Comparison of ENCODE assay signal across 5 cellular contexts in the genomic region with DNA sequence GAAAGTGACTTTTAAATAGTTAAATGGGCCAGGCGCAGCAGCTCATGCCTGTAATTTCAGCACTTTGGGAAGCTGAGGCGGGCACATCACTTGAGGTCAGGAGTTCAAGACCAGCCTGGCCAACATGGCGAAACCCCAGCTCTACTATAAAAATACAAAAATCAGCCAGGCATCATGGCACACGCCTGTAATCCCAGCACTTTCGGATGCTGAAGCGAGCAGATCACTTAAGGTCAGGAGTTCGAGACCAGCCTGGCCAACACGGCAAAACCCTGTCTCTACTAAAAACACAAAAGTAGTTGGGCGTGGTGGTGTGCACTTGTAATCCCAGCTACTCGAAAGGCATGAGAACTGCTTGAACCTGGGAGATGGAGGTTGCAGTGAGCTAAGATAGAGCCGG. TPM values are rescaled to one million over a fixed set of nuclear protein-coding genes. Genes with fewer than 3 reads are reported as not detected.
DNase-seq lines count a peak whose midpoint lies in the region; FAIRE-seq and TF ChIP-seq lines count a peak whose summit lies in the region.
"Not testable (repeated sequence)": the region's sequence is repeated elsewhere in the genome, so short reads cannot be mapped to it uniquely, and the experiment has no call there.

No MANE protein-coding gene starts in this region.

- not testable (repeated sequence) for FAIRE-seq in GM12892 (lab: Jason Lieb, UNC)

- H4K20me1 ChIP-seq in smooth muscle cell (ENCODE audit: low read depth) = peaks cover 93% of the 10 kb centered on the region

- not testable (repeated sequence) for TF ChIP-seq CTCF in RWPE1 (conservative IDR thresholded peaks at IDR 0.05; ENCODE audit: low read depth); smooth muscle cell (IDR thresholded peaks at IDR 0.05; ENCODE audit: borderline replicate concordance, insufficient read depth, poor library complexity, severe bottlenecking)

- H3K9ac ChIP-seq in smooth muscle cell (ENCODE audit: low read depth) = not testable (repeated sequence)

- not testable (repeated sequence) for H3K27me3 ChIP-seq in smooth muscle cell (ENCODE audit: low read depth)

- H3K27ac Mint-ChIP-seq in activated naive CD4-positive, alpha-beta T cell treated with anti-CD3 and anti-CD28 coated beads for 36 hours = peak overlapping the region; percentile 68
- H3K27ac Mint-ChIP-seq in immature natural killer cell = peak overlapping the region in 3 of 6 donors; percentile 7 to 50 (median 45)

- H3K27me3 Mint-ChIP-seq in activated naive CD4-positive, alpha-beta T cell treated with anti-CD3 and anti-CD28 coated beads for 36 hours (ENCODE audit: low read depth) = not testable (repeated sequence)
- H3K27me3 Mint-ChIP-seq in immature natural killer cell (ENCODE audit: low read depth in 3 of 3) = peaks cover 14 to 45% (median 41%) of the 10 kb centered on the region in 3 donors

- peaks cover 53% of the 10 kb centered on the region for H3K36me3 Mint-ChIP-seq in activated naive CD4-positive, alpha-beta T cell treated with anti-CD3 and anti-CD28 coated beads for 36 hours (ENCODE audit: low read depth)
- H3K36me3 Mint-ChIP-seq in immature natural killer cell = peaks cover 21 to 53% (median 41%) of the 10 kb centered on the region in 3 donors

- H3K9me3 Mint-ChIP-seq in activated naive CD4-positive, alpha-beta T cell treated with anti-CD3 and anti-CD28 coated beads for 36 hours; immature natural killer cell: not testable (repeated sequence)

- peaks cover 83% of the 10 kb centered on the region for H3F3A ChIP-seq in smooth muscle cell (ENCODE audit: low read depth)

- not testable (repeated sequence) for H3K4me1 ChIP-seq in smooth muscle cell (ENCODE audit: low read depth)

- not testable (repeated sequence) for DNase-seq in GM12892 (ENCODE audit: insufficient read length); RWPE1 (ENCODE audit: low spot score); activated naive CD4-positive, alpha-beta T cell treated with anti-CD3 and anti-CD28 coated beads for 36 hours; smooth muscle cell (lab: John Stamatoyannopoulos, UW; ENCODE audit: unreplicated experiment)
- DNase-seq in immature natural killer cell = peak in 2 of 3 donors; percentile 6

- peaks cover 23% of the 10 kb centered on the region for H3K4me1 Mint-ChIP-seq in activated naive CD4-positive, alpha-beta T cell treated with anti-CD3 and anti-CD28 coated beads for 36 hours (ENCODE audit: low read depth)
- H3K4me1 Mint-ChIP-seq in immature natural killer cell = peaks cover 31 to 69% of the 10 kb centered on the region in 2 donors

- H3K36me3 ChIP-seq in smooth muscle cell (ENCODE audit: low read depth) = peaks cover 49% of the 10 kb centered on the region

- not testable (repeated sequence) for H3K4me2 ChIP-seq in smooth muscle cell

- CTCF ChIA-PET in RWPE1 (lab: Yijun Ruan, JAX) = interaction anchor here (1.8 kb wide), 1 partner anchor 13 kb away, joined by 6 read pairs; no protein-coding TSS in a partner anchor
- CTCF ChIA-PET in activated naive CD4-positive, alpha-beta T cell treated with anti-CD3 and anti-CD28 coated beads for 36 hours (lab: Charles Lee) = not testable (repeated sequence)

- intact Hi-C loops in activated naive CD4-positive, alpha-beta T cell treated with anti-CD3 and anti-CD28 coated beads for 36 hours (cut with micrococcal nuclease) = not testable (repeated sequence)

- peaks cover 60% of the 10 kb centered on the region for H3K79me2 ChIP-seq in smooth muscle cell (ENCODE audit: low read depth)

- not testable (repeated sequence) for H3K4me3 ChIP-seq in smooth muscle cell

- peak; percentile 19; the same call in 1 of the 2 replicates for TF ChIP-seq POLR2A in GM12892 (IDR thresholded peaks at IDR 0.05; ENCODE audit: low read depth, low read length)

- not testable (repeated sequence) for H3K9me3 ChIP-seq in smooth muscle cell (replicated peaks; ENCODE audit: low read depth)

- 94% methylated on average over 11 of the region's 11 CpGs for WGBS in smooth muscle cell (ENCODE audit: low lambda C conversion rate)

- peak overlapping the region; percentile 42 for H3K27ac ChIP-seq in RWPE1
- H3K27ac ChIP-seq in smooth muscle cell (ENCODE audit: low read depth) = peak overlapping the region; percentile 54

- POLR2A ChIA-PET in RWPE1 (lab: Yijun Ruan, JAX; ENCODE audit: low non-redundant PET) = not testable (repeated sequence)

- not testable (repeated sequence) for H2AFZ ChIP-seq in smooth muscle cell (ENCODE audit: low read depth)

- H3K4me3 Mint-ChIP-seq in activated naive CD4-positive, alpha-beta T cell treated with anti-CD3 and anti-CD28 coated beads for 36 hours; immature natural killer cell: not testable (repeated sequence)

RNA-seq across cellular contexts. Expression of gene ROMO1, which starts 6.7 kb away (rescaled TPM):
- 80.8 TPM for polyA plus RNA-seq in GM12892 (2012; ENCODE audit: missing spikeins)
- total RNA-seq in activated naive CD4-positive, alpha-beta T cell treated with anti-CD3 and anti-CD28 coated beads for 36 hours = 100 to 1,000 TPM; 120 to 134 TPM
- polyA plus RNA-seq in immature natural killer cell (100 to 1,000 TPM; 298 to 612 (median 340) TPM), smooth muscle cell (694 and 771 TPM in 2 replicates)
- total RNA-seq in smooth muscle cell = 252 and 523 TPM in 2 replicates

RNA-seq across cellular contexts. Expression of gene NFS1, which starts 6.7 kb away (rescaled TPM):
- polyA plus RNA-seq in GM12892 (2012; ENCODE audit: missing spikeins) = 25.7 TPM
- 10 to 100 TPM; 33.6 to 38.1 TPM for total RNA-seq in activated naive CD4-positive, alpha-beta T cell treated with anti-CD3 and anti-CD28 coated beads for 36 hours
- polyA plus RNA-seq in immature natural killer cell (10 to 100 TPM in 2 of 3 donors, 1 to 10 TPM in 1; 8.1 to 21.3 (median 20.0) TPM), smooth muscle cell (35.1 and 40.3 TPM in 2 replicates)
- 25.3 and 40.1 TPM in 2 replicates for total RNA-seq in smooth muscle cell

RNA-seq across cellular contexts. Expression of gene RBM39, which starts 36.2 kb away (rescaled TPM):
- 234 TPM for polyA plus RNA-seq in GM12892 (2012; ENCODE audit: missing spikeins)
- 100 to 1,000 TPM; 297 to 304 TPM for total RNA-seq in activated naive CD4-positive, alpha-beta T cell treated with anti-CD3 and anti-CD28 coated beads for 36 hours
- polyA plus RNA-seq in immature natural killer cell = 100 to 1,000 TPM; 120 to 203 (median 142) TPM
- total RNA-seq in smooth muscle cell = 408 and 449 TPM in 2 replicates
- 139 and 196 TPM in 2 replicates for polyA plus RNA-seq in smooth muscle cell

RNA-seq across cellular contexts. Expression of gene CPNE1, which starts 41.2 kb away (rescaled TPM):
- polyA plus RNA-seq in GM12892 (2012; ENCODE audit: missing spikeins) = 137 TPM
- 100 to 1,000 TPM; 261 to 281 TPM for total RNA-seq in activated naive CD4-positive, alpha-beta T cell treated with anti-CD3 and anti-CD28 coated beads for 36 hours
- polyA plus RNA-seq in immature natural killer cell (100 to 1,000 TPM; 445 to 490 (median 454) TPM), smooth muscle cell (156 TPM in 2 replicates)
- 111 and 140 TPM in 2 replicates for total RNA-seq in smooth muscle cell

RNA-seq across cellular contexts. Expression of gene RBM12, which starts 41.2 kb away (rescaled TPM):
- polyA plus RNA-seq in GM12892 (2012; ENCODE audit: missing spikeins) = 41.9 TPM
- total RNA-seq in activated naive CD4-positive, alpha-beta T cell treated with anti-CD3 and anti-CD28 coated beads for 36 hours = 100 to 1,000 TPM; 106 to 110 TPM
- 10 to 100 TPM; 14.7 to 32.9 (median 18.7) TPM for polyA plus RNA-seq in immature natural killer cell
- 34.0 and 44.2 TPM in 2 replicates for total RNA-seq in smooth muscle cell
- polyA plus RNA-seq in smooth muscle cell = 11.5 and 14.5 TPM in 2 replicates
